In the genomic region with DNA sequence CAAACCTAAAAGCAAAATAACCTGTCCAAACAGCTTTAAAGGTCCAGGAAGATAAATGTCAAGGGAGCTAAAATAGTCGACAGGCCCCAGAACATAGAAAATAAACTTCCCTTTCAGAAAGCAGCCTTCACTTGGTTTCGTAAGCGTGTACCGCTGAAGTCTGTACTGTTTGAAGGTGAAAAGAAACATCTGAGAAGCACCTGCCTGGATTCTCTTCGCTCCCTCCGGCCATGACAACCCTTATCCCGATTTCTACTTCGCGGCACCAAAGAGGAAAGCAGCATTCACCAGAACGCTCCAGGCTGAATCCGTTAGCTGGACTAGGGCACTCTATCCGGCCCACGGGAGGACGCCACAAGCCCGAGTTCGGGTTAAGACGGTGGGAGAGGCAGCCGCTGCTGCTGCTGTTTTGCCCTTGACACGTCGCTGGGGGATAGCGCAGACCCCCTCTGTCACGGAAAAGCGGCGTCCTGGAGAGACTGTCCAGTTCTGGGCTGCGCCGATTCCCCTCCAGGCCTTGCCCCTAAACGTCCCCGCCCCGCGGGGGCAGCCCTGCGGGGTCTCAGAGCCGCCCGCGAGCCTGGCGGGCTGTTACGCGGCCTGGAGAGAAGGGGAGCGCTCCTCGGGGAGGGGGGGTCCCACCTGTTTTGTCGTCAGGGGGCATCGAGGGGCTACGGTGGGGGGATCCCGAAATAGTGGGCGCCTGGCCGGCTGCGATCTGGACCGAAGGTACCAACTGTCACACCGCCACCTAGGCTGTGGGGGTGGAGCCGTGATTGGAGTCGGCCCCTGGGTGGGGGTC, we compare ENCODE assay signal across 7 cellular contexts. TPM values are rescaled to one million over a fixed set of nuclear protein-coding genes. Genes with fewer than 3 reads are reported as not detected.
A peak's percentile ranks its signal among the peaks of the same experiment; 100 is the strongest.
DNase-seq lines count a peak whose midpoint lies in the region; ATAC-seq, FAIRE-seq and TF ChIP-seq lines count a peak whose summit lies in the region.

No MANE protein-coding gene starts in this region.

- peaks cover 29 to 54% (median 48%) of the 10 kb centered on the region in 4 donors for H3K4me1 Mint-ChIP-seq in naive thymus-derived CD8-positive, alpha-beta T cell

- WGBS in urinary bladder = under 1% methylated on average over 50 of the region's 50 CpGs

- H3K36me3 ChIP-seq in urinary bladder (ENCODE audit: insufficient read depth) = no peaks in the 10 kb centered on the region

- no peak for TF ChIP-seq POLR2A in GM12891 (IDR thresholded peaks at IDR 0.05; ENCODE audit: low read depth, low read length)

- POLR2A ChIA-PET in naive thymus-derived CD8-positive, alpha-beta T cell (lab: Charles Lee) = interaction anchor here (0.6 to 3.2 kb wide), 7 partner anchors 9 to 555 kb away, joined by 3 to 20 read pairs (median 3); partner anchors contain the start of gene WASHC2A

- peak overlapping the region; percentile 84 for H3K27ac ChIP-seq in urinary bladder (ENCODE audit: low read depth)

- H3K9me3 Mint-ChIP-seq in naive thymus-derived CD8-positive, alpha-beta T cell = no peaks in the 10 kb centered on the region

- no peaks in the 10 kb centered on the region for H3K27me3 Mint-ChIP-seq in naive thymus-derived CD8-positive, alpha-beta T cell

- ATAC-seq in naive thymus-derived CD8-positive, alpha-beta T cell = peak; percentile 2 to 3
- no peak for ATAC-seq in GM21825 (IDR thresholded peaks at IDR 0.05; ENCODE audit: unreplicated experiment)

- FAIRE-seq in GM12891 (lab: Jason Lieb, UNC) = no peak

- DNase-seq in GM12891 (ENCODE audit: insufficient read length, low spot score) = peak; percentile 15
- peak; percentile 53 for DNase-seq in NOMO-1 treated with DMSO at 0.1 percent for 48 hours (lab: John Stamatoyannopoulos, UW; ENCODE audit: unreplicated experiment)
- DNase-seq in activated effector memory CD4-positive, alpha-beta T cell treated with anti-CD3 and anti-CD28 coated beads, Interleukin-2, amount 50 U/mL, for 16 hours = peak; percentile 80
- DNase-seq in fibroblast of pulmonary artery (ENCODE audit: low read depth) = peak; percentile 50
- peak; percentile 14 to 67 (median 28) for DNase-seq in naive thymus-derived CD8-positive, alpha-beta T cell

- no peak for TF ChIP-seq CTCF in fibroblast of pulmonary artery (IDR thresholded peaks at IDR 0.05; ENCODE audit: low read length, missing control alignments)

- H3K27ac Mint-ChIP-seq in naive thymus-derived CD8-positive, alpha-beta T cell = peak overlapping the region; percentile 91 to 99 (median 97)

- H3K4me1 ChIP-seq in urinary bladder (ENCODE audit: insufficient read depth) = no peaks in the 10 kb centered on the region

- peak overlapping the region; percentile 93 to 99 (median 98) for H3K4me3 Mint-ChIP-seq in naive thymus-derived CD8-positive, alpha-beta T cell

- H3K4me3 ChIP-seq in fibroblast of pulmonary artery (replicated peaks; ENCODE audit: low read depth, low read length) (peak overlapping the region; percentile 81), urinary bladder (ENCODE audit: low read depth, low read length) (peak overlapping the region; percentile 94)

- peaks cover 0 to 2% (median 0%) of the 10 kb centered on the region in 3 donors for H3K36me3 Mint-ChIP-seq in naive thymus-derived CD8-positive, alpha-beta T cell

TF ChIP-seq in GM12891, 5 proteins besides CTCF, POLR2A, EP300 and RAD21:
- no peak for TF ChIP-seq POU2F2 (IDR thresholded peaks at IDR 0.05; ENCODE audit: low read depth, low read length)
- TF ChIP-seq POLR2AphosphoS5 (IDR thresholded peaks at IDR 0.05; ENCODE audit: low read depth, low read length) = no peak
- TF ChIP-seq PAX5 (IDR thresholded peaks at IDR 0.05; ENCODE audit: insufficient read depth, low read length, severe bottlenecking) = no peak
- TF ChIP-seq TAF1 (IDR thresholded peaks at IDR 0.05; ENCODE audit: low read depth, low read length) = no peak

RNA-seq across cellular contexts. Expression of gene SGMS1, which starts 1.1 kb away (rescaled TPM):
- polyA plus RNA-seq in GM12891 (2012; ENCODE audit: low read depth, missing spikeins) = 3.8 TPM
- total RNA-seq in naive thymus-derived CD8-positive, alpha-beta T cell = 10 to 100 TPM; 30.1 to 34.9 TPM
- 10 to 100 TPM in 1 of 3 donors, 1 to 10 TPM in 2; 8.3 to 11.0 (median 8.4) TPM for polyA plus RNA-seq in naive thymus-derived CD8-positive, alpha-beta T cell
- 86.4 TPM for total RNA-seq in urinary bladder
- polyA plus RNA-seq in urinary bladder = 21.2 TPM

Comparison
In these comparisons a context has a peak if more than half of its experiments do, and no peak if none do; other contexts are left out.
1. DNase-seq: peak in every context shown above with its lines; median percentile 80 in activated effector memory CD4-positive, alpha-beta T cell treated with anti-CD3 and anti-CD28 coated beads, Interleukin-2, amount 50 U/mL, for 16 hours; 53 in NOMO-1 treated with DMSO at 0.1 percent for 48 hours; 50 in fibroblast of pulmonary artery; 28 in naive thymus-derived CD8-positive, alpha-beta T cell; 15 in GM12891.